Comparison of ENCODE assay signal across 1 cellular context in the genomic region with DNA sequence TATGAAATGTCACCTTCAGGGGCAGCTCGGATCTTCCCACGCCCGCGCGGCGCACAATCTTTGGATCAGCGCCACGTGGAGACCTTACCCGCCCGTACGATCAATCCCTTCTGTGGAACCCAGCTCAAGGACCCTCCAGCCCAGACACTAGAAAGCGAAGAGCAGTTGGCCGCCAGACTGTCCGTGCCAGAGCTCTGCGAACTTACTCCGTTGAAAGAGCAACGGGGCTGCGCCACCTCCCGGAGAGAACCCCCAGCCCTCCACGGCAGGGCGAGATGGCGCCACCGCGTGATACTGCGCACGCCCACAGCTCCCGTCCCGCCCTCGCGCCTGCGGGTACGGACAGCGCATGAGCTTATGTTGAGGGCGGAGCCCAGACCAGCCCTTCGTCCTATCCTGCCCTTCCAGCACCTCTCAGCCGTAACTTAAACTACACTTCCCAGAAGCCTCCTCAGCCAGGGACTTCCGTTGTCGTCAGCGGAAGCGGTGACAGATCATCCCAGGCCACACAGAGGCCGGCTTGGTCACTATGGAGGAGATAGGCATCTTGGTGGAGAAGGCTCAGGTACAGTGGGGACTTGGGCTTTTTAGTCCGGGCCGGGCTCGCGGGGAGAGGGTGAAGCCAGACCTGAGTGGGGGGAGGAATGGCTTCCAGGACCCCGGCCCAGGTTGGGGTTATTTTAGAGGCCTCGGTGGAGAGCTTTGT.
TF ChIP-seq lines count a peak whose summit lies in the region.

A gene (plus strand): TSS at position 492 of the 706 bp plus-strand sequence. CDS start 38 bp downstream, at position 530.

TF ChIP-seq in K562, 482 proteins besides CTCF, POLR2A, EP300 and RAD21 (continued from another document and continues in another):
- TF ChIP-seq, protein P1, sequence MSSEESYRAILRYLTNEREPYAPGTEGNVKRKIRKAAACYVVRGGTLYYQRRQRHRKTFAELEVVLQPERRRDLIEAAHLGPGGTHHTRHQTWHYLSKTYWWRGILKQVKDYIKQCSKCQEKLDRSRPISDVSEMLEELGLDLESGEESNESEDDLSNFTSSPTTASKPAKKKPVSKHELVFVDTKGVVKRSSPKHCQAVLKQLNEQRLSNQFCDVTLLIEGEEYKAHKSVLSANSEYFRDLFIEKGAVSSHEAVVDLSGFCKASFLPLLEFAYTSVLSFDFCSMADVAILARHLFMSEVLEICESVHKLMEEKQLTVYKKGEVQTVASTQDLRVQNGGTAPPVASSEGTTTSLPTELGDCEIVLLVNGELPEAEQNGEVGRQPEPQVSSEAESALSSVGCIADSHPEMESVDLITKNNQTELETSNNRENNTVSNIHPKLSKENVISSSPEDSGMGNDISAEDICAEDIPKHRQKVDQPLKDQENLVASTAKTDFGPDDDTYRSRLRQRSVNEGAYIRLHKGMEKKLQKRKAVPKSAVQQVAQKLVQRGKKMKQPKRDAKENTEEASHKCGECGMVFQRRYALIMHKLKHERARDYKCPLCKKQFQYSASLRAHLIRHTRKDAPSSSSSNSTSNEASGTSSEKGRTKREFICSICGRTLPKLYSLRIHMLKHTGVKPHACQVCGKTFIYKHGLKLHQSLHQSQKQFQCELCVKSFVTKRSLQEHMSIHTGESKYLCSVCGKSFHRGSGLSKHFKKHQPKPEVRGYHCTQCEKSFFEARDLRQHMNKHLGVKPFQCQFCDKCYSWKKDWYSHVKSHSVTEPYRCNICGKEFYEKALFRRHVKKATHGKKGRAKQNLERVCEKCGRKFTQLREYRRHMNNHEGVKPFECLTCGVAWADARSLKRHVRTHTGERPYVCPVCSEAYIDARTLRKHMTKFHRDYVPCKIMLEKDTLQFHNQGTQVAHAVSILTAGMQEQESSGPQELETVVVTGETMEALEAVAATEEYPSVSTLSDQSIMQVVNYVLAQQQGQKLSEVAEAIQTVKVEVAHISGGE (CRISPR knock-in tag; IDR thresholded peaks at IDR 0.05), result peak in 1 of 3 experiments; percentile 75; a peak in 2 of 6 replicates
- TF ChIP-seq ZKSCAN3 (CRISPR knock-in tag; IDR thresholded peaks at IDR 0.05), result no peak
- TF ChIP-seq ZNF197 (CRISPR knock-in tag; IDR thresholded peaks at IDR 0.05; ENCODE audit: low read depth), result no peak; the same call in 1 of the 2 replicates
- TF ChIP-seq RCOR1 (IDR thresholded peaks at IDR 0.05; ENCODE audit: borderline replicate concordance in 1 of 2, low read depth in 2 of 2, low read length in 2 of 2), result no peak; a peak in 1 of 4 replicates
- TF ChIP-seq, protein P2, sequence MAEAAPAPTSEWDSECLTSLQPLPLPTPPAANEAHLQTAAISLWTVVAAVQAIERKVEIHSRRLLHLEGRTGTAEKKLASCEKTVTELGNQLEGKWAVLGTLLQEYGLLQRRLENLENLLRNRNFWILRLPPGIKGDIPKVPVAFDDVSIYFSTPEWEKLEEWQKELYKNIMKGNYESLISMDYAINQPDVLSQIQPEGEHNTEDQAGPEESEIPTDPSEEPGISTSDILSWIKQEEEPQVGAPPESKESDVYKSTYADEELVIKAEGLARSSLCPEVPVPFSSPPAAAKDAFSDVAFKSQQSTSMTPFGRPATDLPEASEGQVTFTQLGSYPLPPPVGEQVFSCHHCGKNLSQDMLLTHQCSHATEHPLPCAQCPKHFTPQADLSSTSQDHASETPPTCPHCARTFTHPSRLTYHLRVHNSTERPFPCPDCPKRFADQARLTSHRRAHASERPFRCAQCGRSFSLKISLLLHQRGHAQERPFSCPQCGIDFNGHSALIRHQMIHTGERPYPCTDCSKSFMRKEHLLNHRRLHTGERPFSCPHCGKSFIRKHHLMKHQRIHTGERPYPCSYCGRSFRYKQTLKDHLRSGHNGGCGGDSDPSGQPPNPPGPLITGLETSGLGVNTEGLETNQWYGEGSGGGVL (CRISPR knock-in tag; IDR thresholded peaks at IDR 0.05), result no peak
- TF ChIP-seq DDX20 (tag; IDR thresholded peaks at IDR 0.05; ENCODE audit: low read depth), result no peak
- TF ChIP-seq, protein P3, sequence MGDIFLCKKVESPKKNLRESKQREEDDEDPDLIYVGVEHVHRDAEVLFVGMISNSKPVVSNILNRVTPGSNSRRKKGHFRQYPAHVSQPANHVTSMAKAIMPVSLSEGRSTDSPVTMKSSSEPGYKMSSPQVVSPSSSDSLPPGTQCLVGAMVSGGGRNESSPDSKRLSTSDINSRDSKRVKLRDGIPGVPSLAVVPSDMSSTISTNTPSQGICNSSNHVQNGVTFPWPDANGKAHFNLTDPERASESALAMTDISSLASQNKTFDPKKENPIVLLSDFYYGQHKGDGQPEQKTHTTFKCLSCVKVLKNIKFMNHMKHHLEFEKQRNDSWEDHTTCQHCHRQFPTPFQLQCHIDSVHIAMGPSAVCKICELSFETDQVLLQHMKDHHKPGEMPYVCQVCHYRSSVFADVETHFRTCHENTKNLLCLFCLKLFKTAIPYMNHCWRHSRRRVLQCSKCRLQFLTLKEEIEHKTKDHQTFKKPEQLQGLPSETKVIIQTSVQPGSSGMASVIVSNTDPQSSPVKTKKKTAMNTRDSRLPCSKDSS (IDR thresholded peaks at IDR 0.05; ENCODE audit: low read depth, partially characterized antibody), result no peak
- no peak for TF ChIP-seq SP2 (IDR thresholded peaks at IDR 0.05; ENCODE audit: extremely low read depth, low read depth, low read length, poor library complexity, severe bottlenecking)
- TF ChIP-seq PCBP1 (IDR thresholded peaks at IDR 0.05; ENCODE audit: low read depth, low read length, poor library complexity, severe bottlenecking), result no peak
- TF ChIP-seq, protein P4, sequence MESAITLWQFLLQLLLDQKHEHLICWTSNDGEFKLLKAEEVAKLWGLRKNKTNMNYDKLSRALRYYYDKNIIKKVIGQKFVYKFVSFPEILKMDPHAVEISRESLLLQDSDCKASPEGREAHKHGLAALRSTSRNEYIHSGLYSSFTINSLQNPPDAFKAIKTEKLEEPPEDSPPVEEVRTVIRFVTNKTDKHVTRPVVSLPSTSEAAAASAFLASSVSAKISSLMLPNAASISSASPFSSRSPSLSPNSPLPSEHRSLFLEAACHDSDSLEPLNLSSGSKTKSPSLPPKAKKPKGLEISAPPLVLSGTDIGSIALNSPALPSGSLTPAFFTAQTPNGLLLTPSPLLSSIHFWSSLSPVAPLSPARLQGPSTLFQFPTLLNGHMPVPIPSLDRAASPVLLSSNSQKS (CRISPR knock-in tag; IDR thresholded peaks at IDR 0.05), result no peak
- no peak for TF ChIP-seq GTF2A2 (tag; IDR thresholded peaks at IDR 0.05)
- TF ChIP-seq, protein P5, sequence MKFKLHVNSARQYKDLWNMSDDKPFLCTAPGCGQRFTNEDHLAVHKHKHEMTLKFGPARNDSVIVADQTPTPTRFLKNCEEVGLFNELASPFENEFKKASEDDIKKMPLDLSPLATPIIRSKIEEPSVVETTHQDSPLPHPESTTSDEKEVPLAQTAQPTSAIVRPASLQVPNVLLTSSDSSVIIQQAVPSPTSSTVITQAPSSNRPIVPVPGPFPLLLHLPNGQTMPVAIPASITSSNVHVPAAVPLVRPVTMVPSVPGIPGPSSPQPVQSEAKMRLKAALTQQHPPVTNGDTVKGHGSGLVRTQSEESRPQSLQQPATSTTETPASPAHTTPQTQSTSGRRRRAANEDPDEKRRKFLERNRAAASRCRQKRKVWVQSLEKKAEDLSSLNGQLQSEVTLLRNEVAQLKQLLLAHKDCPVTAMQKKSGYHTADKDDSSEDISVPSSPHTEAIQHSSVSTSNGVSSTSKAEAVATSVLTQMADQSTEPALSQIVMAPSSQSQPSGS (CRISPR knock-in tag; IDR thresholded peaks at IDR 0.05), result no peak
- TF ChIP-seq KLF13 (tag; IDR thresholded peaks at IDR 0.05; ENCODE audit: borderline replicate concordance, low read depth), result 0 out of 2 replicates have a peak, but pooled peaks have one; percentile 81
- TF ChIP-seq CTBP1 (IDR thresholded peaks at IDR 0.05; ENCODE audit: borderline replicate concordance), result peak; percentile 87; the same call in 1 of the 2 replicates
- TF ChIP-seq MCM7 (IDR thresholded peaks at IDR 0.05), result no peak
- TF ChIP-seq ZNF134 (CRISPR knock-in tag; conservative IDR thresholded peaks at IDR 0.05), result no peak
- no peak for TF ChIP-seq SRSF1 (IDR thresholded peaks at IDR 0.05; ENCODE audit: low read depth, low read length)
- TF ChIP-seq, protein P6, sequence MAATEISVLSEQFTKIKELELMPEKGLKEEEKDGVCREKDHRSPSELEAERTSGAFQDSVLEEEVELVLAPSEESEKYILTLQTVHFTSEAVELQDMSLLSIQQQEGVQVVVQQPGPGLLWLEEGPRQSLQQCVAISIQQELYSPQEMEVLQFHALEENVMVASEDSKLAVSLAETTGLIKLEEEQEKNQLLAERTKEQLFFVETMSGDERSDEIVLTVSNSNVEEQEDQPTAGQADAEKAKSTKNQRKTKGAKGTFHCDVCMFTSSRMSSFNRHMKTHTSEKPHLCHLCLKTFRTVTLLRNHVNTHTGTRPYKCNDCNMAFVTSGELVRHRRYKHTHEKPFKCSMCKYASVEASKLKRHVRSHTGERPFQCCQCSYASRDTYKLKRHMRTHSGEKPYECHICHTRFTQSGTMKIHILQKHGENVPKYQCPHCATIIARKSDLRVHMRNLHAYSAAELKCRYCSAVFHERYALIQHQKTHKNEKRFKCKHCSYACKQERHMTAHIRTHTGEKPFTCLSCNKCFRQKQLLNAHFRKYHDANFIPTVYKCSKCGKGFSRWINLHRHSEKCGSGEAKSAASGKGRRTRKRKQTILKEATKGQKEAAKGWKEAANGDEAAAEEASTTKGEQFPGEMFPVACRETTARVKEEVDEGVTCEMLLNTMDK (IDR thresholded peaks at IDR 0.05; ENCODE audit: borderline replicate concordance, insufficient read depth, low read depth, low read length, poor library complexity, severe bottlenecking), result peak; percentile 61
- peak in 1 of 2 experiments; percentile 54; a peak in 3 of 4 replicates for TF ChIP-seq SIN3A (IDR thresholded peaks at IDR 0.05; ENCODE audit: borderline replicate concordance in 2 of 2, control insufficient read depth in 1 of 2, low read depth in 2 of 2, low read length in 2 of 2)
- TF ChIP-seq, protein P7, sequence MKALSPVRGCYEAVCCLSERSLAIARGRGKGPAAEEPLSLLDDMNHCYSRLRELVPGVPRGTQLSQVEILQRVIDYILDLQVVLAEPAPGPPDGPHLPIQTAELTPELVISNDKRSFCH (CRISPR knock-in tag; IDR thresholded peaks at IDR 0.05), result no peak
- TF ChIP-seq, protein P7 (tag; IDR thresholded peaks at IDR 0.05), result no peak
- peak; percentile 93 for TF ChIP-seq L3MBTL2 (IDR thresholded peaks at IDR 0.05)
- TF ChIP-seq IRF2 (CRISPR knock-in tag; IDR thresholded peaks at IDR 0.05), result no peak
- no peak for TF ChIP-seq TCFL5 (CRISPR knock-in tag; conservative IDR thresholded peaks at IDR 0.05)
- no peak for TF ChIP-seq ZNF232 (CRISPR knock-in tag; IDR thresholded peaks at IDR 0.05)
- TF ChIP-seq, protein P8, sequence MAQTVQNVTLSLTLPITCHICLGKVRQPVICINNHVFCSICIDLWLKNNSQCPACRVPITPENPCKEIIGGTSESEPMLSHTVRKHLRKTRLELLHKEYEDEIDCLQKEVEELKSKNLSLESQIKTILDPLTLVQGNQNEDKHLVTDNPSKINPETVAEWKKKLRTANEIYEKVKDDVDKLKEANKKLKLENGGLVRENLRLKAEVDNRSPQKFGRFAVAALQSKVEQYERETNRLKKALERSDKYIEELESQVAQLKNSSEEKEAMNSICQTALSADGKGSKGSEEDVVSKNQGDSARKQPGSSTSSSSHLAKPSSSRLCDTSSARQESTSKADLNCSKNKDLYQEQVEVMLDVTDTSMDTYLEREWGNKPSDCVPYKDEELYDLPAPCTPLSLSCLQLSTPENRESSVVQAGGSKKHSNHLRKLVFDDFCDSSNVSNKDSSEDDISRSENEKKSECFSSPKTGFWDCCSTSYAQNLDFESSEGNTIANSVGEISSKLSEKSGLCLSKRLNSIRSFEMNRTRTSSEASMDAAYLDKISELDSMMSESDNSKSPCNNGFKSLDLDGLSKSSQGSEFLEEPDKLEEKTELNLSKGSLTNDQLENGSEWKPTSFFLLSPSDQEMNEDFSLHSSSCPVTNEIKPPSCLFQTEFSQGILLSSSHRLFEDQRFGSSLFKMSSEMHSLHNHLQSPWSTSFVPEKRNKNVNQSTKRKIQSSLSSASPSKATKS (CRISPR knock-in tag; IDR thresholded peaks at IDR 0.05), result no peak
- no peak for TF ChIP-seq RBM22 (IDR thresholded peaks at IDR 0.05; ENCODE audit: low read depth, low read length, poor library complexity, severe bottlenecking)
- peak; percentile 98 for TF ChIP-seq GABPA (tag; conservative IDR thresholded peaks at IDR 0.05; ENCODE audit: low read depth)
- TF ChIP-seq ZNF121 (CRISPR knock-in tag; conservative IDR thresholded peaks at IDR 0.05), result no peak
- TF ChIP-seq ELF2 (CRISPR knock-in tag; IDR thresholded peaks at IDR 0.05), result no peak
- TF ChIP-seq, protein P9, sequence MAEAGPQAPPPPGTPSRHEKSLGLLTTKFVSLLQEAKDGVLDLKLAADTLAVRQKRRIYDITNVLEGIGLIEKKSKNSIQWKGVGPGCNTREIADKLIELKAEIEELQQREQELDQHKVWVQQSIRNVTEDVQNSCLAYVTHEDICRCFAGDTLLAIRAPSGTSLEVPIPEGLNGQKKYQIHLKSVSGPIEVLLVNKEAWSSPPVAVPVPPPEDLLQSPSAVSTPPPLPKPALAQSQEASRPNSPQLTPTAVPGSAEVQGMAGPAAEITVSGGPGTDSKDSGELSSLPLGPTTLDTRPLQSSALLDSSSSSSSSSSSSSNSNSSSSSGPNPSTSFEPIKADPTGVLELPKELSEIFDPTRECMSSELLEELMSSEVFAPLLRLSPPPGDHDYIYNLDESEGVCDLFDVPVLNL (CRISPR knock-in tag; IDR thresholded peaks at IDR 0.05; ENCODE audit: low read depth), result no peak
- TF ChIP-seq EZH2 (IDR thresholded peaks at IDR 0.05; ENCODE audit: borderline replicate concordance, low read depth, low read length), result no peak
- peak; percentile 26; the same call in 1 of the 2 replicates for TF ChIP-seq DMBX1 (CRISPR knock-in tag; IDR thresholded peaks at IDR 0.05; ENCODE audit: borderline replicate concordance)
- TF ChIP-seq ZC3H8 (IDR thresholded peaks at IDR 0.05), result no peak
- TF ChIP-seq DPF2 (IDR thresholded peaks at IDR 0.05), result peak; percentile 52
- TF ChIP-seq ZNF764 (CRISPR knock-in tag; IDR thresholded peaks at IDR 0.05; ENCODE audit: low read depth), result no peak
- peak in 1 of 2 experiments; percentile 82; a peak in 2 of 3 replicates for TF ChIP-seq CBX3 (IDR thresholded peaks at IDR 0.05; ENCODE audit: borderline replicate concordance in 1 of 2, low read length in 2 of 2)
- no peak for TF ChIP-seq HEY1 (CRISPR knock-in tag; IDR thresholded peaks at IDR 0.05; ENCODE audit: borderline replicate concordance)
